Comparison of ENCODE assay signal across 2 cellular contexts in genomic region chr16:29714396-29714795, GRCh38.
TF ChIP-seq lines count a peak whose summit lies in the region.

No MANE protein-coding gene starts in this region.

TF ChIP-seq in HCT116, 20 proteins besides CTCF, POLR2A, EP300 and RAD21:
- TF ChIP-seq FOSL1 (IDR thresholded peaks at IDR 0.05; ENCODE audit: low read depth): no peak
- no peak for TF ChIP-seq EZH2phosphoT487 (IDR thresholded peaks at IDR 0.05; ENCODE audit: borderline replicate concordance)
- no peak for TF ChIP-seq MAX (IDR thresholded peaks at IDR 0.05)
- TF ChIP-seq ZBTB33 (IDR thresholded peaks at IDR 0.05; ENCODE audit: extremely low read depth, insufficient replicate concordance, low read length): no peak
- TF ChIP-seq CBX3 (IDR thresholded peaks at IDR 0.05; ENCODE audit: low read depth): no peak
- no peak for TF ChIP-seq JUND (IDR thresholded peaks at IDR 0.05)

TF ChIP-seq in K562, 482 proteins besides CTCF, POLR2A, EP300 and RAD21:
- TF ChIP-seq ZNF354B (CRISPR knock-in tag; IDR thresholded peaks at IDR 0.05) (no peak), HMG20A (CRISPR knock-in tag; conservative IDR thresholded peaks at IDR 0.05) (no peak), MXI1 (IDR thresholded peaks at IDR 0.05; ENCODE audit: low read depth, low read length) (no peak), RERE (CRISPR knock-in tag; IDR thresholded peaks at IDR 0.05; ENCODE audit: borderline replicate concordance) (no peak), CCAR2 (IDR thresholded peaks at IDR 0.05; ENCODE audit: low read depth, low read length) (no peak), FOXA1 (IDR thresholded peaks at IDR 0.05; ENCODE audit: borderline replicate concordance) (no peak)
